In genomic region chr6:36126553-36127458, GRCh38 we compare ENCODE assay signal across 12 cellular contexts. TPM values are rescaled to one million over a fixed set of nuclear protein-coding genes. Genes with fewer than 3 reads are reported as not detected.
A peak's percentile ranks its signal among the peaks of the same experiment; 100 is the strongest.
DNase-seq lines count a peak whose midpoint lies in the region; ATAC-seq and TF ChIP-seq lines count a peak whose summit lies in the region.
"Had no signal": no experiment of that assay in that cellular context is flagged by ENCODE, and none has a peak within 500 bp of the region (broad histone marks: within the 10 kb centered on the region; RNA-seq: fewer than 3 reads in every experiment).

No MANE protein-coding gene starts in this region.

- CTCF ChIA-PET in PC-3 (lab: Charles Lee) = no interaction called here

- peak overlapping the region; percentile 30 for H3K27ac Mint-ChIP-seq in activated CD4-positive, alpha-beta T cell treated with anti-CD3 and anti-CD28 coated beads, Interleukin-2, amount 10 ng/mL, durations not matched to agents 24 days and 14 days
- H3K27ac Mint-ChIP-seq: nephron had no signal

- intact Hi-C loops in activated CD4-positive, alpha-beta T cell treated with anti-CD3 and anti-CD28 coated beads, Interleukin-2, amount 10 ng/mL, durations not matched to agents 24 days and 14 days (cut with micrococcal nuclease) = no loop called here
- intact Hi-C loops in PC-3 (cut with micrococcal nuclease) = no loop called here

- ATAC-seq in PC-3 = no peak
- ATAC-seq in HG03469 (IDR thresholded peaks at IDR 0.05; ENCODE audit: unreplicated experiment) = no peak
- no peak for ATAC-seq in HG03571 (IDR thresholded peaks at IDR 0.05; ENCODE audit: unreplicated experiment)
- no peak for ATAC-seq in GM19395 (IDR thresholded peaks at IDR 0.05; ENCODE audit: unreplicated experiment)

- H3K27ac ChIP-seq in PC-3 (ENCODE audit: low read length) = no peak overlapping the region

- peak overlapping the region; percentile 14; the same call in 1 of the 2 replicates for H3K4me2 ChIP-seq in PC-3 (ENCODE audit: low read length)

- H3K79me2 ChIP-seq in PC-3 (ENCODE audit: low read length) = peaks cover 12% of the 10 kb centered on the region

- no peaks in the 10 kb centered on the region for H3K27me3 Mint-ChIP-seq in activated CD4-positive, alpha-beta T cell treated with anti-CD3 and anti-CD28 coated beads, Interleukin-2, amount 10 ng/mL, durations not matched to agents 24 days and 14 days

- H3F3A ChIP-seq in PC-3 (ENCODE audit: low read length, unreplicated experiment) = no peaks in the 10 kb centered on the region

- no peak overlapping the region for H3K4me3 ChIP-seq in PC-3 (ENCODE audit: low read length)
- H3K4me3 ChIP-seq in choroid plexus epithelial cell (ENCODE audit: low read depth, low read length) = no peak overlapping the region
- H3K4me3 ChIP-seq in skeletal muscle cell (ENCODE audit: low read depth, low read length) = no peak overlapping the region

- no peaks in the 10 kb centered on the region for H3K9me3 ChIP-seq in PC-3 (ENCODE audit: low read length)

- no peaks in the 10 kb centered on the region for H3K36me3 ChIP-seq in PC-3 (ENCODE audit: low read depth, low read length)

- no peaks in the 10 kb centered on the region for H3K9me2 ChIP-seq in PC-3 (replicated peaks; ENCODE audit: low read length)

- no peak for DNase-seq in activated CD4-positive, alpha-beta T cell treated with anti-CD3 and anti-CD28 coated beads, Interleukin-2, amount 10 ng/mL, durations not matched to agents 24 days and 14 days
- no peak for DNase-seq in activated CD4-positive, alpha-beta T cell treated with anti-CD3 and anti-CD28 coated beads for 4 hours
- DNase-seq in PC-3 = no peak
- DNase-seq in choroid plexus epithelial cell (ENCODE audit: low read depth) = peak; percentile 52
- peak; percentile 31 for DNase-seq in skeletal muscle cell (ENCODE audit: low read depth)
- DNase-seq: activated T-cell treated with anti-CD3 and anti-CD28 coated beads, Interleukin-2, amount 50 U/mL, for 1 hour; effector CD8-positive, alpha-beta T cell; NCI-H446 had no signal

- no peak overlapping the region for H3K9ac ChIP-seq in PC-3 (ENCODE audit: low read length)

- no TSS peak for BruUV-seq in PC-3 (replicated peaks; lab: Mats Ljungman, UMichigan)

- H3K36me3 Mint-ChIP-seq in activated CD4-positive, alpha-beta T cell treated with anti-CD3 and anti-CD28 coated beads, Interleukin-2, amount 10 ng/mL, durations not matched to agents 24 days and 14 days (ENCODE audit: low read depth) = no peaks in the 10 kb centered on the region

- TF ChIP-seq CTCF in PC-3 (conservative IDR thresholded peaks at IDR 0.05; ENCODE audit: low read depth, low read length) (no peak), choroid plexus epithelial cell (conservative IDR thresholded peaks at IDR 0.05; ENCODE audit: low read depth, low read length) (no peak)

- H3K4me1 ChIP-seq in PC-3 (ENCODE audit: insufficient read depth, low read length) = peaks cover 34% of the 10 kb centered on the region

- no peaks in the 10 kb centered on the region for H4K20me1 ChIP-seq in PC-3 (ENCODE audit: low read length)

- H3K4me1 Mint-ChIP-seq in activated CD4-positive, alpha-beta T cell treated with anti-CD3 and anti-CD28 coated beads, Interleukin-2, amount 10 ng/mL, durations not matched to agents 24 days and 14 days = peaks cover 53% of the 10 kb centered on the region

- no peaks in the 10 kb centered on the region for H3K9me3 Mint-ChIP-seq in activated CD4-positive, alpha-beta T cell treated with anti-CD3 and anti-CD28 coated beads, Interleukin-2, amount 10 ng/mL, durations not matched to agents 24 days and 14 days
- H3K9me3 Mint-ChIP-seq: nephron had no signal

- H3K4me3 Mint-ChIP-seq in activated CD4-positive, alpha-beta T cell treated with anti-CD3 and anti-CD28 coated beads, Interleukin-2, amount 10 ng/mL, durations not matched to agents 24 days and 14 days = peak overlapping the region; percentile 0
- H3K4me3 Mint-ChIP-seq: nephron had no signal

- no peaks in the 10 kb centered on the region for H3K27me3 ChIP-seq in PC-3 (ENCODE audit: low read length)

- H2AFZ ChIP-seq in PC-3 (ENCODE audit: low read length) = no peak overlapping the region

- POLR2A ChIA-PET in PC-3 (lab: Charles Lee; ENCODE audit: unreplicated experiment) = no interaction called here

RNA-seq across cellular contexts. Expression of gene MAPK13, which starts 3.5 kb away (rescaled TPM):
- 59.4 and 61.6 TPM in 2 replicates for total RNA-seq in activated CD4-positive, alpha-beta T cell treated with anti-CD3 and anti-CD28 coated beads, Interleukin-2, amount 10 ng/mL, durations not matched to agents 24 days and 14 days
- total RNA-seq in PC-3 (2014; rRNA removed) = 36.9 and 41.4 TPM in 2 replicates

Comparison
In these comparisons a context has a peak if more than half of its experiments do, and no peak if none do; other contexts are left out.
1. DNase-seq: peak in choroid plexus epithelial cell (single experiment) and skeletal muscle cell (single experiment); none in activated CD4-positive, alpha-beta T cell treated with anti-CD3 and anti-CD28 coated beads, Interleukin-2, amount 10 ng/mL, durations not matched to agents 24 days and 14 days (single experiment), activated CD4-positive, alpha-beta T cell treated with anti-CD3 and anti-CD28 coated beads for 4 hours (0 of 2) and PC-3 (single experiment).